Comparison of ENCODE assay signal across 9 cellular contexts in genomic region chr3:52531636-52532516, GRCh38. TPM values are rescaled to one million over a fixed set of nuclear protein-coding genes. Genes with fewer than 3 reads are reported as not detected.
DNase-seq lines count a peak whose midpoint lies in the region; ATAC-seq and TF ChIP-seq lines count a peak whose summit lies in the region.
"Had no signal": no experiment of that assay in that cellular context is flagged by ENCODE, and none has a peak within 500 bp of the region (broad histone marks: within the 10 kb centered on the region; RNA-seq: fewer than 3 reads in every experiment).

No MANE protein-coding gene starts in this region.

- H3K4me1 ChIP-seq in ES-I3 (ENCODE audit: insufficient read depth, low read length) (peaks cover 4% of the 10 kb centered on the region; the same call in 1 of the 2 replicates), Peyer's patch (peaks cover 0 to 19% (median 12%) of the 10 kb centered on the region in 4 donors), esophagus muscularis mucosa (peaks cover 68 to 88% (median 78%) of the 10 kb centered on the region in 4 donors)

- no peaks in the 10 kb centered on the region for H3K27me3 ChIP-seq in Peyer's patch
- H3K27me3 ChIP-seq in esophagus muscularis mucosa: no peaks in the 10 kb centered on the region

- H3K36me3 Mint-ChIP-seq in progenitor cell of endocrine pancreas (ENCODE audit: insufficient read depth): peaks cover 1% of the 10 kb centered on the region

- intact Hi-C loops in esophagus muscularis mucosa (cut with DNase I): loop anchor here (5.0 kb wide), 2 partner anchors 45 to 60 kb away; no protein-coding TSS in a partner anchor

- 88% methylated on average over 10 of the region's 16 CpGs for WGBS in esophagus muscularis mucosa

- H3K27ac Mint-ChIP-seq in progenitor cell of endocrine pancreas: peak overlapping the region; percentile 52

- H3K4me3 Mint-ChIP-seq in progenitor cell of endocrine pancreas (ENCODE audit: low read depth): peak overlapping the region; percentile 82

- peak overlapping the region; percentile 62 for H3K9ac ChIP-seq in ES-I3 (ENCODE audit: low read depth, low read length)

- H3K4me3 ChIP-seq in Peyer's patch: peak overlapping the region in 2 of 4 donors; percentile 72 to 74
- peak overlapping the region; percentile 69 to 88 (median 76) for H3K4me3 ChIP-seq in esophagus muscularis mucosa

- TF ChIP-seq CTCF in Peyer's patch (IDR thresholded peaks at IDR 0.05) (no peak), esophagus muscularis mucosa (IDR thresholded peaks at IDR 0.05) (no peak), progenitor cell of endocrine pancreas (IDR thresholded peaks at IDR 0.05; ENCODE audit: unreplicated experiment) (no peak)

- H3K27ac ChIP-seq in Peyer's patch: no peak overlapping the region
- H3K27ac ChIP-seq in esophagus muscularis mucosa (replicated peaks in 1 of 4): peak overlapping the region; percentile 40 to 80 (median 75)

- ATAC-seq in HG03460 (IDR thresholded peaks at IDR 0.05; ENCODE audit: unreplicated experiment) (no peak), HG02610 (IDR thresholded peaks at IDR 0.05; ENCODE audit: unreplicated experiment) (no peak)

- DNase-seq in Peyer's patch (peak in 2 of 3 donors; percentile 48), esophagus muscularis mucosa (ENCODE audit: extremely low spot score) (no peak), progenitor cell of endocrine pancreas (ENCODE audit: low spot score, unreplicated experiment) (no peak), DMS114 treated with DMSO at 0.1 percent for 48 hours (lab: John Stamatoyannopoulos, UW; ENCODE audit: unreplicated experiment) (no peak), COLO668 (lab: John Stamatoyannopoulos, UW; ENCODE audit: unreplicated experiment) (no peak)

- no peak for TF ChIP-seq EP300 in esophagus muscularis mucosa (IDR thresholded peaks at IDR 0.05)

- H3K36me3 ChIP-seq in ES-I3 (ENCODE audit: insufficient read depth, low read length): no peaks in the 10 kb centered on the region; the same call in 1 of the 2 replicates
- H3K36me3 ChIP-seq in Peyer's patch: peaks cover 0 to 7% (median 0%) of the 10 kb centered on the region in 3 donors
- peaks cover 11 to 23% (median 22%) of the 10 kb centered on the region in 4 donors for H3K36me3 ChIP-seq in esophagus muscularis mucosa

- H3K9me3 ChIP-seq in ES-I3 (ENCODE audit: control insufficient read depth, insufficient read depth, low read length): no peaks in the 10 kb centered on the region
- no peaks in the 10 kb centered on the region for H3K9me3 ChIP-seq in Peyer's patch
- no peaks in the 10 kb centered on the region for H3K9me3 ChIP-seq in esophagus muscularis mucosa

- H3K27me3 Mint-ChIP-seq in progenitor cell of endocrine pancreas: no peaks in the 10 kb centered on the region

- H3K9me3 Mint-ChIP-seq in progenitor cell of endocrine pancreas (ENCODE audit: low read depth): no peaks in the 10 kb centered on the region

- no peak for TF ChIP-seq POLR2A in Peyer's patch (IDR thresholded peaks at IDR 0.05)
- TF ChIP-seq POLR2A in esophagus muscularis mucosa (IDR thresholded peaks at IDR 0.05; ENCODE audit: low read depth): no peak

- H3K4me1 Mint-ChIP-seq in progenitor cell of endocrine pancreas (ENCODE audit: low read depth): peaks cover 21% of the 10 kb centered on the region

RNA-seq across cellular contexts. Expression of gene NT5DC2, which starts 1.8 kb away (rescaled TPM):
- total RNA-seq in Peyer's patch: 10 to 100 TPM in 3 of 4 donors, 1 to 10 TPM in 1; 5.1 to 17.3 (median 14.7) TPM
- 10 to 100 TPM; 58.0 to 87.4 (median 72.9) TPM for total RNA-seq in esophagus muscularis mucosa
- 269 and 271 TPM in 2 replicates for total RNA-seq in progenitor cell of endocrine pancreas

RNA-seq across cellular contexts. Expression of gene UQCC5, which starts 4.5 kb away (rescaled TPM):
- 1 to 10 TPM; 1.7 to 7.7 (median 4.1) TPM for total RNA-seq in Peyer's patch
- total RNA-seq in esophagus muscularis mucosa: 10 to 100 TPM in 1 of 4 donors, 1 to 10 TPM in 3; 1.3 to 60.6 (median 7.0) TPM
- total RNA-seq in progenitor cell of endocrine pancreas: 14.2 and 18.9 TPM in 2 replicates

RNA-seq across cellular contexts. Expression of gene STAB1, which starts 36.7 kb away (rescaled TPM):
- 10 to 100 TPM; 27.0 to 98.2 (median 67.2) TPM for total RNA-seq in Peyer's patch
- total RNA-seq in esophagus muscularis mucosa: 100 to 1,000 TPM; 101 to 127 (median 118) TPM
- total RNA-seq in progenitor cell of endocrine pancreas: 0.27 and 0.46 TPM in 2 replicates
- total RNA-seq: activated CD8-positive, alpha-beta memory T cell treated with anti-CD3 and anti-CD28 coated beads for 36 hours had no signal

Comparison
In these comparisons a context has a peak if more than half of its experiments do, and no peak if none do; other contexts are left out.
1. DNase-seq: peak in Peyer's patch (2 of 3); none in esophagus muscularis mucosa (single experiment), progenitor cell of endocrine pancreas (single experiment), DMS114 treated with DMSO at 0.1 percent for 48 hours (single experiment) and COLO668 (single experiment).
2. H3K27ac ChIP-seq: peak in esophagus muscularis mucosa (4 of 4); none in Peyer's patch (0 of 4).
3. RNA of gene STAB1, which starts 36.7 kb away (total RNA-seq): 101 to 127 TPM in esophagus muscularis mucosa and 27.0 to 98.2 TPM in Peyer's patch; 0.27 to 0.46 TPM in progenitor cell of endocrine pancreas; every median in the first group is over 10 times any median in the second.